ENCODE assay signal across 13 cellular contexts in genomic region chr2:42051168-42052125, GRCh38. TPM values are rescaled to one million over a fixed set of nuclear protein-coding genes. Genes with fewer than 3 reads are reported as not detected.
DNase-seq lines count a peak whose midpoint lies in the region; ATAC-seq, FAIRE-seq and TF ChIP-seq lines count a peak whose summit lies in the region.
"Had no signal": no experiment of that assay in that cellular context is flagged by ENCODE, and none has a peak within 500 bp of the region (broad histone marks: within the 10 kb centered on the region; RNA-seq: fewer than 3 reads in every experiment).

No MANE protein-coding gene starts in this region.

- intact Hi-C loops in psoas muscle (cut with DNase I) (loop anchor here (2.0 to 5.0 kb wide), 2 partner anchors 124 to 125 kb away; no protein-coding TSS in a partner anchor), Calu3 (cut with micrococcal nuclease; ENCODE audit: unreplicated experiment) (no loop called here)

- CTCF ChIA-PET in CD8-positive, alpha-beta memory T cell (lab: Charles Lee): no interaction called here
- CTCF ChIA-PET in Calu3 (lab: Charles Lee): no interaction called here
- CTCF ChIA-PET in GM10248 (lab: Yijun Ruan, JAX): interaction anchor here (1.3 to 2.1 kb wide), 2 partner anchors 9 to 182 kb away, joined by 7 to 8 read pairs; no protein-coding TSS in a partner anchor

- H3K36me3 ChIP-seq in astrocyte (ENCODE audit: insufficient read depth, low read length) (peaks cover 5% of the 10 kb centered on the region), psoas muscle (ENCODE audit: insufficient read depth in 1 of 2, low read depth in 1 of 2) (peaks cover 0 to 18% of the 10 kb centered on the region in 2 donors)
- no peaks in the 10 kb centered on the region for H3K36me3 ChIP-seq in CD8-positive, alpha-beta memory T cell (ENCODE audit: insufficient read depth, low read length)

- TF ChIP-seq CTCF in AG10803 (conservative IDR thresholded peaks at IDR 0.05; ENCODE audit: low read length) (no peak), astrocyte (IDR thresholded peaks at IDR 0.05; ENCODE audit: insufficient read depth, low read depth, low read length) (no peak), psoas muscle (IDR thresholded peaks at IDR 0.05) (no peak), Calu3 (IDR thresholded peaks at IDR 0.05; ENCODE audit: unreplicated experiment) (no peak), GM10248 (IDR thresholded peaks at IDR 0.05; ENCODE audit: control extremely low read depth, extremely low read depth, low read depth, missing control alignments) (no peak)

- no peak overlapping the region for H3K27ac Mint-ChIP-seq in astrocyte (ENCODE audit: unreplicated experiment)
- no peak overlapping the region for H3K27ac Mint-ChIP-seq in CD8-positive, alpha-beta memory T cell
- H3K27ac Mint-ChIP-seq in Calu3 (ENCODE audit: unreplicated experiment): no peak overlapping the region
- H3K27ac Mint-ChIP-seq: activated CD4-positive, alpha-beta memory T cell treated with anti-CD3 and anti-CD28 coated beads for 36 hours; activated naive CD4-positive, alpha-beta T cell treated with anti-CD3 and anti-CD28 coated beads, Interleukin-2, amount 50 U/mL, for 24 hours; stimulated activated naive CD8-positive, alpha-beta T cell treated with anti-CD3 and anti-CD28 coated beads, Interleukin-15, Interleukin-2, amounts not matched to agents 100 ng/mL and 50 ng/mL, for 24 hours had no signal

- H3K4me1 ChIP-seq in astrocyte (ENCODE audit: insufficient read depth, low read length) (peaks cover 33% of the 10 kb centered on the region), psoas muscle (peaks cover 66% of the 10 kb centered on the region)
- peaks cover 5% of the 10 kb centered on the region for H3K4me1 ChIP-seq in CD8-positive, alpha-beta memory T cell (ENCODE audit: insufficient read depth, low read length)

- no peaks in the 10 kb centered on the region for H3K9me3 ChIP-seq in astrocyte (ENCODE audit: insufficient read depth, low read depth, low read length)
- H3K9me3 ChIP-seq in iPS-18c (ENCODE audit: control insufficient read depth, insufficient read depth, low read length): peaks cover 3% of the 10 kb centered on the region
- H3K9me3 ChIP-seq in psoas muscle: no peaks in the 10 kb centered on the region
- H3K9me3 ChIP-seq in CD8-positive, alpha-beta memory T cell (ENCODE audit: low read length): no peaks in the 10 kb centered on the region

- H3K4me2 ChIP-seq in astrocyte (ENCODE audit: low read length): peak overlapping the region; percentile 95

- ATAC-seq in psoas muscle: no peak
- no peak for ATAC-seq in HG02642 (IDR thresholded peaks at IDR 0.05; ENCODE audit: poor library complexity, unreplicated experiment)

- peaks cover 54% of the 10 kb centered on the region for H4K20me1 ChIP-seq in astrocyte (ENCODE audit: insufficient read depth, low read length)

- DNase-seq in AG10803 (ENCODE audit: low read depth): no peak
- no peak for DNase-seq in astrocyte (ENCODE audit: low read depth)
- no peak for DNase-seq in psoas muscle
- DNase-seq in CD8-positive, alpha-beta memory T cell: no peak
- no peak for DNase-seq in Calu3
- no peak for DNase-seq in GM10248 (ENCODE audit: extremely low spot score)
- DNase-seq: activated CD4-positive, alpha-beta memory T cell treated with anti-CD3 and anti-CD28 coated beads for 36 hours; C1 segment of cervical spinal cord; effector memory CD4-positive, alpha-beta T cell had no signal

- no TSS peak for BruUV-seq in Calu3 (replicated peaks; lab: Mats Ljungman, UMichigan)

- 32 to 69% (median 48%) methylated on average over 16 of the region's 16 CpGs for WGBS in psoas muscle, 3 donors

- H3K36me3 Mint-ChIP-seq in astrocyte (ENCODE audit: low read depth, unreplicated experiment) (peaks cover 11% of the 10 kb centered on the region), Calu3 (ENCODE audit: insufficient read depth, unreplicated experiment) (peaks cover 18% of the 10 kb centered on the region)
- H3K36me3 Mint-ChIP-seq in CD8-positive, alpha-beta memory T cell: no peaks in the 10 kb centered on the region
- H3K36me3 Mint-ChIP-seq: activated CD4-positive, alpha-beta memory T cell treated with anti-CD3 and anti-CD28 coated beads for 36 hours; activated naive CD4-positive, alpha-beta T cell treated with anti-CD3 and anti-CD28 coated beads, Interleukin-2, amount 50 U/mL, for 24 hours had no signal

- H3K4me3 Mint-ChIP-seq in astrocyte (ENCODE audit: unreplicated experiment) (no peak overlapping the region), Calu3 (ENCODE audit: low read depth, unreplicated experiment) (no peak overlapping the region)
- H3K4me3 Mint-ChIP-seq in CD8-positive, alpha-beta memory T cell: peak overlapping the region in 1 of 7 donors; percentile 38
- H3K4me3 Mint-ChIP-seq: activated CD4-positive, alpha-beta memory T cell treated with anti-CD3 and anti-CD28 coated beads for 36 hours; activated naive CD4-positive, alpha-beta T cell treated with anti-CD3 and anti-CD28 coated beads, Interleukin-2, amount 50 U/mL, for 24 hours; stimulated activated naive CD8-positive, alpha-beta T cell treated with anti-CD3 and anti-CD28 coated beads, Interleukin-15, Interleukin-2, amounts not matched to agents 100 ng/mL and 50 ng/mL, for 24 hours had no signal

- H3K27ac ChIP-seq in astrocyte (ENCODE audit: low read depth, low read length) (no peak overlapping the region), psoas muscle (peak overlapping the region; percentile 94)
- H3K27ac ChIP-seq in CD8-positive, alpha-beta memory T cell (ENCODE audit: low read depth, low read length): no peak overlapping the region

- POLR2A ChIA-PET in CD8-positive, alpha-beta memory T cell (lab: Charles Lee): no interaction called here
- POLR2A ChIA-PET in GM10248 (lab: Yijun Ruan, JAX): no interaction called here

- peaks cover 35% of the 10 kb centered on the region for H3K79me2 ChIP-seq in astrocyte (ENCODE audit: insufficient read depth, low read length)

- H3K9ac ChIP-seq in astrocyte (ENCODE audit: low read length): no peak overlapping the region

- H3K27me3 Mint-ChIP-seq in astrocyte (ENCODE audit: low read depth, unreplicated experiment) (peaks cover 6% of the 10 kb centered on the region), Calu3 (ENCODE audit: unreplicated experiment) (peaks cover 7% of the 10 kb centered on the region)
- peaks cover 22 to 42% of the 10 kb centered on the region in 2 donors for H3K27me3 Mint-ChIP-seq in CD8-positive, alpha-beta memory T cell

- no peak overlapping the region for H2AFZ ChIP-seq in astrocyte (ENCODE audit: low read depth, low read length)

- H3K4me1 Mint-ChIP-seq in astrocyte (ENCODE audit: low read depth, unreplicated experiment) (peaks cover 24% of the 10 kb centered on the region), Calu3 (ENCODE audit: low read depth, unreplicated experiment) (peaks cover 32% of the 10 kb centered on the region)
- H3K4me1 Mint-ChIP-seq in CD8-positive, alpha-beta memory T cell: peaks cover 3 to 11% (median 5%) of the 10 kb centered on the region in 3 donors

- no peak for FAIRE-seq in astrocyte (lab: Jason Lieb, UNC)

- no peaks in the 10 kb centered on the region for H3K27me3 ChIP-seq in astrocyte (ENCODE audit: insufficient read depth, low read length)
- H3K27me3 ChIP-seq in psoas muscle (ENCODE audit: insufficient read depth in 3 of 3, low read length in 2 of 3): no peaks in the 10 kb centered on the region
- H3K27me3 ChIP-seq in CD8-positive, alpha-beta memory T cell (ENCODE audit: insufficient read depth, low read length, poor library complexity, severe bottlenecking): peaks cover 5% of the 10 kb centered on the region

- H3K4me3 ChIP-seq in AG10803 (ENCODE audit: low read length) (peak overlapping the region; percentile 89), astrocyte (ENCODE audit: insufficient read depth, low read depth, low read length) (no peak overlapping the region), iPS-18c (ENCODE audit: insufficient read depth, low read depth, low read length) (peak overlapping the region; percentile 79), psoas muscle (peak overlapping the region; percentile 95)
- H3K4me3 ChIP-seq in CD8-positive, alpha-beta memory T cell (ENCODE audit: low read length): no peak overlapping the region

- H3K9me3 Mint-ChIP-seq in astrocyte (ENCODE audit: unreplicated experiment) (no peaks in the 10 kb centered on the region), Calu3 (ENCODE audit: low read depth, unreplicated experiment) (no peaks in the 10 kb centered on the region)
- H3K9me3 Mint-ChIP-seq in CD8-positive, alpha-beta memory T cell: no peaks in the 10 kb centered on the region
- H3K9me3 Mint-ChIP-seq: activated CD4-positive, alpha-beta memory T cell treated with anti-CD3 and anti-CD28 coated beads for 36 hours; activated naive CD4-positive, alpha-beta T cell treated with anti-CD3 and anti-CD28 coated beads, Interleukin-2, amount 50 U/mL, for 24 hours; stimulated activated naive CD8-positive, alpha-beta T cell treated with anti-CD3 and anti-CD28 coated beads, Interleukin-15, Interleukin-2, amounts not matched to agents 100 ng/mL and 50 ng/mL, for 24 hours had no signal

RNA-seq across cellular contexts. Expression of gene PKDCC, which starts 3.6 kb away (rescaled TPM):
- total RNA-seq in astrocyte: 6.9 and 9.7 TPM in 2 replicates
- total RNA-seq in psoas muscle: 100 to 1,000 TPM in 2 of 4 donors, 10 to 100 TPM in 2; 45.6 to 159 (median 111) TPM
- 100 to 1,000 TPM in 2 of 3 donors, 10 to 100 TPM in 1; 76.1 to 209 (median 186) TPM for polyA plus RNA-seq in psoas muscle
- total RNA-seq in CD8-positive, alpha-beta memory T cell: under 1 TPM in 1 of 2 experiments, not detected in 1; 0.28 TPM
- 0.78 TPM for polyA plus RNA-seq in CD8-positive, alpha-beta memory T cell
- total RNA-seq in Calu3 (2022): 11.3 and 12.5 TPM in 2 replicates
- total RNA-seq: activated CD4-positive, alpha-beta memory T cell treated with anti-CD3 and anti-CD28 coated beads for 36 hours had no signal

Comparison
In these comparisons a context has a peak if more than half of its experiments do, and no peak if none do; other contexts are left out.
1. H3K4me3 ChIP-seq: peak in AG10803 (single experiment), iPS-18c (single experiment) and psoas muscle (single experiment); none in astrocyte (single experiment) and CD8-positive, alpha-beta memory T cell (single experiment).